2 cellular contexts compared by ENCODE assay signal in genomic region chr9:130598188-130598587, GRCh38.
A peak's percentile ranks its signal among the peaks of the same experiment; 100 is the strongest.
TF ChIP-seq lines count a peak whose summit lies in the region.

No MANE protein-coding gene starts in this region.

TF ChIP-seq in H1, 55 proteins besides CTCF, POLR2A, EP300 and RAD21 (continued from another document):
- TF ChIP-seq CTBP2 (IDR thresholded peaks at IDR 0.05; ENCODE audit: borderline replicate concordance, insufficient read depth, insufficient read length, low read length) (no peak), ZNF274 (IDR thresholded peaks at IDR 0.05; ENCODE audit: borderline replicate concordance, extremely low read depth, low read length) (no peak), KDM1A (IDR thresholded peaks at IDR 0.05; ENCODE audit: borderline replicate concordance, low read length) (no peak), ATF3 (IDR thresholded peaks at IDR 0.05; ENCODE audit: insufficient read depth, low read depth, low read length) (no peak), RXRA (IDR thresholded peaks at IDR 0.05; ENCODE audit: insufficient read depth, low read depth, low read length) (no peak), CREB1 (IDR thresholded peaks at IDR 0.05) (no peak), SP1 (IDR thresholded peaks at IDR 0.05; ENCODE audit: low read depth, low read length) (no peak), RFX5 (IDR thresholded peaks at IDR 0.05; ENCODE audit: borderline replicate concordance, low read depth, low read length) (no peak), BACH1 (IDR thresholded peaks at IDR 0.05; ENCODE audit: low read length) (no peak), GABPA (IDR thresholded peaks at IDR 0.05; ENCODE audit: borderline replicate concordance, insufficient read depth, low read length) (no peak), SP2 (IDR thresholded peaks at IDR 0.05; ENCODE audit: low read length) (no peak), TAF7 (optimal IDR thresholded peaks at IDR 0.05; ENCODE audit: borderline replicate concordance, low read depth, low read length) (no peak), SIN3A (conservative IDR thresholded peaks at IDR 0.05 in 1 of 2, IDR thresholded peaks at IDR 0.05 in 1 of 2; ENCODE audit: low read depth in 1 of 2, low read length in 2 of 2) (no peak), CHD2 (IDR thresholded peaks at IDR 0.05; ENCODE audit: low read length) (no peak)
TF ChIP-seq in H1: peak in this region for 0.

TF ChIP-seq in liver, 16 proteins besides CTCF, POLR2A, EP300 and RAD21 (continued from another document):
- peak; percentile 71 for TF ChIP-seq ZBTB33 (IDR thresholded peaks at IDR 0.05)
- peak; percentile 93 for TF ChIP-seq RXRA (IDR thresholded peaks at IDR 0.05)
- TF ChIP-seq HNF4A (conservative IDR thresholded peaks at IDR 0.05): peak; percentile 83 to 86
- TF ChIP-seq SP1 (IDR thresholded peaks at IDR 0.05): peak; percentile 82
- TF ChIP-seq REST (IDR thresholded peaks at IDR 0.05): no peak
- peak; percentile 65 for TF ChIP-seq HNF4G (IDR thresholded peaks at IDR 0.05)
- TF ChIP-seq NR2F2 (IDR thresholded peaks at IDR 0.05): peak; percentile 65
- no peak for TF ChIP-seq FOXA1 (IDR thresholded peaks at IDR 0.05)
- peak in 1 of 2 donors; percentile 16 for TF ChIP-seq GABPA (IDR thresholded peaks at IDR 0.05 in 1 of 2, conservative IDR thresholded peaks at IDR 0.05 in 1 of 2)
- TF ChIP-seq, protein P1, sequence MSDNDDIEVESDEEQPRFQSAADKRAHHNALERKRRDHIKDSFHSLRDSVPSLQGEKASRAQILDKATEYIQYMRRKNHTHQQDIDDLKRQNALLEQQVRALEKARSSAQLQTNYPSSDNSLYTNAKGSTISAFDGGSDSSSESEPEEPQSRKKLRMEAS (IDR thresholded peaks at IDR 0.05): peak; percentile 51
- peak; percentile 70 to 74 for TF ChIP-seq JUND (IDR thresholded peaks at IDR 0.05)
- peak; percentile 69 for TF ChIP-seq YY1 (IDR thresholded peaks at IDR 0.05)
- peak; percentile 64 for TF ChIP-seq ATF3 (IDR thresholded peaks at IDR 0.05)
TF ChIP-seq in liver: peak in this region for 11.
